Comparison of ENCODE assay signal across 8 cellular contexts in the genomic region with DNA sequence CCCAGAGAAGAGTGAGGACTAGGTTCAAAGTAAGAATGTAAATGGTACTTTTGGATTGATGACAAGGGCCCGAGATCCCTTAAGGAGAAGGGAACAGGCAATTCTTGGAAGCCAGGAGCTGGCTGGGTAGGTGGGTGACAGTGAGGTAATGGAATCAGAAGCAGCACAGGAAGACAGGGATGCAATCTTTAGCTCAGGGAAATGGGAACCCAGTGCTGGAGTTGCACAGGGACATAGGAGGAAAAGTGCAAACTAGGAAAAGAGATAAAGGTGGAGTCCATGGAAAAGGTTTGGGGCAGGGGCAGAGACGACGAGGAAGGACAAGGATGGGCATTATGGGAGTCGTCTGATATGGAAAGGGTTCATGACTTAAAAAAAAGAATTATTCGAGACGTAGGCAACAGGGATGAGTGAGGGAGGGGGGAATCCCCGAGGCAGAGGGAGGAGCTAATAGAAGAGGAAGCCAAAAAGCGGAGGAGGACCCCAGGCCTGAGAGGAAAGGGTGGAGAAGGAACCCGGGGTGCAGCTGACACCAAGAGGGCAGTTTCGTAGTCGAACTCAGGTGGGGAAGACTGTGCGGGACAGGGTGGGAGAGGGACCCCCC. TPM values are rescaled to one million over a fixed set of nuclear protein-coding genes. Genes with fewer than 3 reads are reported as not detected.
A peak's percentile ranks its signal among the peaks of the same experiment; 100 is the strongest.
DNase-seq lines count a peak whose midpoint lies in the region; ATAC-seq, FAIRE-seq and TF ChIP-seq lines count a peak whose summit lies in the region.

No MANE protein-coding gene starts in this region.

- ATAC-seq in A549, result peak; percentile 35 to 50
- peak; percentile 63 for ATAC-seq in HG02885 (IDR thresholded peaks at IDR 0.05; ENCODE audit: poor library complexity, unreplicated experiment)
- peak; percentile 68 for ATAC-seq in Right ventricle myocardium superior (ENCODE audit: poor library complexity)
- ATAC-seq in aorta (ENCODE audit: low FRiP score), result peak; percentile 82

- CTCF ChIA-PET in A549 (lab: Yijun Ruan, JAX), result interaction anchor here (0.9 to 42.1 kb wide), 8 partner anchors 11 to 80 kb away, joined by 3 to 831 read pairs (median 12); no protein-coding TSS in a partner anchor

- peak overlapping the region; percentile 92 to 95 for H3K27ac ChIP-seq in A549
- peak overlapping the region; percentile 77 for H3K27ac ChIP-seq in OCI-LY3 (ENCODE audit: low read length)
- H3K27ac ChIP-seq in trophoblast cell (ENCODE audit: low read depth, low read length), result peak overlapping the region; percentile 78
- peak overlapping the region; percentile 59 to 73 for H3K27ac ChIP-seq in aorta (ENCODE audit: low read depth in 1 of 2, low read length in 2 of 2)

- H2AFZ ChIP-seq in OCI-LY3 (ENCODE audit: low read depth, low read length), result peak overlapping the region; percentile 37; the same call in 1 of the 2 replicates
- H2AFZ ChIP-seq in trophoblast cell (ENCODE audit: insufficient read depth, low read length, poor library complexity), result peak overlapping the region; percentile 71

- peak overlapping the region; percentile 81 for H2BK5ac ChIP-seq in trophoblast cell (ENCODE audit: low read depth, low read length, poor library complexity)

- POLR2A ChIA-PET in A549 (lab: Yijun Ruan, JAX), result interaction anchor here (0.7 to 2.6 kb wide), 5 partner anchors 10 to 127 kb away, joined by 5 to 13 read pairs (median 8); a partner anchor contains a TSS

- peak overlapping the region; percentile 91 for H2AK5ac ChIP-seq in trophoblast cell (ENCODE audit: low read length)

- peak overlapping the region; percentile 33 for H3K18ac ChIP-seq in trophoblast cell (ENCODE audit: low read length)

- H2BK12ac ChIP-seq in trophoblast cell (ENCODE audit: low read length), result peak overlapping the region; percentile 8

- no peaks in the 10 kb centered on the region for H3K9me3 ChIP-seq in A549
- H3K9me3 ChIP-seq in OCI-LY3 (ENCODE audit: insufficient read depth, low read length), result no peaks in the 10 kb centered on the region
- H3K9me3 ChIP-seq in trophoblast cell (ENCODE audit: insufficient read depth, low read depth, low read length), result peaks cover 2% of the 10 kb centered on the region
- no peaks in the 10 kb centered on the region for H3K9me3 ChIP-seq in aorta (ENCODE audit: control insufficient read depth, low read length)

- DNase-seq in A549 (ENCODE audit: low read depth in 1 of 2, low spot score in 1 of 2), result peak; percentile 16 to 52
- peak; percentile 68 for DNase-seq in GM12891 (ENCODE audit: insufficient read length, low spot score)
- DNase-seq in Right ventricle myocardium superior, result peak; percentile 59
- DNase-seq in trophoblast cell, result peak in 1 of 2 donors; percentile 49
- peak; percentile 79 to 80 for DNase-seq in aorta

- H3K4me1 Mint-ChIP-seq in activated naive CD4-positive, alpha-beta T cell treated with anti-CD3 and anti-CD28 coated beads, Interleukin-2, amount 50 U/mL, for 24 hours, result peaks cover 41% of the 10 kb centered on the region

- H3K27me3 ChIP-seq in OCI-LY3 (ENCODE audit: low read depth, low read length) (no peaks in the 10 kb centered on the region), trophoblast cell (ENCODE audit: insufficient read depth, low read length) (no peaks in the 10 kb centered on the region), aorta (ENCODE audit: control insufficient read depth in 1 of 2, insufficient read depth in 2 of 2, low read length in 1 of 2) (no peaks in the 10 kb centered on the region)

- no peak for TF ChIP-seq EP300 in A549 (IDR thresholded peaks at IDR 0.05)

- H3K36me3 ChIP-seq in OCI-LY3 (replicated peaks; ENCODE audit: low read depth, low read length) (peaks cover 27% of the 10 kb centered on the region), trophoblast cell (ENCODE audit: control insufficient read depth in 1 of 2, insufficient read depth in 2 of 2, low read length in 2 of 2) (peaks cover 8 to 10% of the 10 kb centered on the region in 2 experiments), aorta (ENCODE audit: control insufficient read depth in 1 of 2, insufficient read depth in 2 of 2, low read length in 1 of 2) (peaks cover 0 to 4% of the 10 kb centered on the region in 2 donors)

- intact Hi-C loops in Right ventricle myocardium superior (cut with DNase I), result no loop called here
- intact Hi-C loops in aorta (cut with DNase I), result loop anchor here in 1 of 2 donors (1.0 to 5.0 kb wide), 2 partner anchors 15 to 44 kb away; a partner anchor contains a TSS

- H3K4me1 ChIP-seq in A549 (peaks cover 17% of the 10 kb centered on the region), OCI-LY3 (ENCODE audit: low read length) (peaks cover 20% of the 10 kb centered on the region), trophoblast cell (ENCODE audit: control insufficient read depth in 1 of 2, insufficient read depth in 2 of 2, low read length in 2 of 2) (peaks cover 10 to 18% of the 10 kb centered on the region in 2 experiments), aorta (ENCODE audit: control insufficient read depth in 1 of 2, insufficient read depth in 2 of 2, low read length in 2 of 2) (peaks cover 0 to 2% of the 10 kb centered on the region in 2 donors)

- H3K4me3 Mint-ChIP-seq in activated naive CD4-positive, alpha-beta T cell treated with anti-CD3 and anti-CD28 coated beads, Interleukin-2, amount 50 U/mL, for 24 hours, result peak overlapping the region; percentile 96

- no peaks in the 10 kb centered on the region for H4K20me1 ChIP-seq in OCI-LY3 (ENCODE audit: insufficient read depth, low read length)

- no peak overlapping the region for H3K23ac ChIP-seq in trophoblast cell (ENCODE audit: low read length)

- no peaks in the 10 kb centered on the region for H3K9me3 Mint-ChIP-seq in activated naive CD4-positive, alpha-beta T cell treated with anti-CD3 and anti-CD28 coated beads, Interleukin-2, amount 50 U/mL, for 24 hours

- no peak for TF ChIP-seq CTCF in A549 (IDR thresholded peaks at IDR 0.05)
- TF ChIP-seq CTCF in OCI-LY3 (IDR thresholded peaks at IDR 0.05; ENCODE audit: low read depth, low read length), result no peak

- H3K27me3 Mint-ChIP-seq in activated naive CD4-positive, alpha-beta T cell treated with anti-CD3 and anti-CD28 coated beads, Interleukin-2, amount 50 U/mL, for 24 hours, result no peaks in the 10 kb centered on the region

- peak overlapping the region; percentile 84 for H3K4me3 ChIP-seq in A549
- H3K4me3 ChIP-seq in OCI-LY3 (ENCODE audit: low read length), result peak overlapping the region; percentile 93
- peak overlapping the region; percentile 70 for H3K4me3 ChIP-seq in trophoblast cell (ENCODE audit: low read depth, low read length)
- H3K4me3 ChIP-seq in aorta (ENCODE audit: low read length in 2 of 2), result peak overlapping the region; percentile 85 to 93

- peaks cover 11% of the 10 kb centered on the region for H3K79me1 ChIP-seq in trophoblast cell (ENCODE audit: low read length)

- no peak for TF ChIP-seq RAD21 in A549 (conservative IDR thresholded peaks at IDR 0.05 in 1 of 2, IDR thresholded peaks at IDR 0.05 in 1 of 2)

- H3K79me2 ChIP-seq in OCI-LY3 (ENCODE audit: low read length) (peaks cover 37% of the 10 kb centered on the region), trophoblast cell (ENCODE audit: control insufficient read depth, insufficient read depth, low read length, poor library complexity) (peaks cover 7% of the 10 kb centered on the region)

- H3K27ac Mint-ChIP-seq in activated naive CD4-positive, alpha-beta T cell treated with anti-CD3 and anti-CD28 coated beads, Interleukin-2, amount 50 U/mL, for 24 hours, result peak overlapping the region; percentile 93

- H3K9ac ChIP-seq in OCI-LY3 (ENCODE audit: low read length) (peak overlapping the region; percentile 84), trophoblast cell (ENCODE audit: low read length) (peak overlapping the region; percentile 84)

- H3K4me2 ChIP-seq in A549 (peak overlapping the region; percentile 97), OCI-LY3 (ENCODE audit: low read length) (peak overlapping the region; percentile 98), trophoblast cell (ENCODE audit: low read length) (peak overlapping the region; percentile 91)

- peak overlapping the region; percentile 85 for H3K14ac ChIP-seq in trophoblast cell (ENCODE audit: low read length)

- H4K12ac ChIP-seq in trophoblast cell (ENCODE audit: low read depth, low read length), result peak overlapping the region; percentile 37

- WGBS in A549 (ENCODE audit: missing lambda C conversion rate), result 4% methylated on average over 12 of the region's 12 CpGs
- WGBS in trophoblast cell (ENCODE audit: extremely low coverage, insufficient coverage, insufficient read length), result no CpG with 5 or more reads among the region's 12 CpGs
- 0% methylated on average over 10 to 12 of the region's 12 CpGs for WGBS in aorta, 2 donors

- FAIRE-seq in A549 (lab: Jason Lieb, UNC) (no peak), GM12891 (lab: Jason Lieb, UNC) (peak; percentile 82)

- peak overlapping the region; percentile 79 for H4K91ac ChIP-seq in trophoblast cell (ENCODE audit: low read depth, low read length)

- no peaks in the 10 kb centered on the region for H3K36me3 Mint-ChIP-seq in activated naive CD4-positive, alpha-beta T cell treated with anti-CD3 and anti-CD28 coated beads, Interleukin-2, amount 50 U/mL, for 24 hours

- H4K8ac ChIP-seq in trophoblast cell (ENCODE audit: low read depth, low read length), result peak overlapping the region; percentile 57

- H2BK120ac ChIP-seq in trophoblast cell (ENCODE audit: insufficient read depth, low read length, poor library complexity), result peak overlapping the region; percentile 63

- TF ChIP-seq POLR2A in A549 (IDR thresholded peaks at IDR 0.05; ENCODE audit: low read length), result no peak
- TF ChIP-seq POLR2A in GM12891 (IDR thresholded peaks at IDR 0.05; ENCODE audit: low read depth, low read length), result peak; percentile 86

- H3K4ac ChIP-seq in trophoblast cell (ENCODE audit: low read depth, low read length), result peak overlapping the region; percentile 97

RNA-seq across cellular contexts. Expression of a gene that starts 0.5 kb away (rescaled TPM):
- 34.4 and 37.7 TPM in 2 replicates for polyA plus RNA-seq in A549 (2011; rRNA removed)
- polyA plus RNA-seq in A549 (2012; cell fraction: cytosol; rRNA removed), result 32.3 and 37.4 TPM in 2 replicates
- 37.4 and 40.0 TPM in 2 replicates for polyA plus RNA-seq in A549 (2012; cell fraction: nucleus; rRNA removed)
- 26.3 to 27.6 TPM (median 26.8 TPM) in 3 replicates for polyA plus RNA-seq in A549 (2017; fragmentation: RNase III; extraction: RNeasy Plus Mini Kit Qiagen cat#74134 plus additional on column Dnase treatment)
- 78.2 and 106 TPM in 2 replicates for polyA minus RNA-seq in A549 (2011; rRNA and poly(A)+ RNA removed)
- polyA plus RNA-seq in GM12891 (2012; ENCODE audit: low read depth, missing spikeins), result 34.5 TPM
- 41.0 TPM for total RNA-seq in Right ventricle myocardium superior
- 32.5 and 35.5 TPM in 2 replicates for polyA plus RNA-seq in trophoblast cell (2013)
- 10 to 100 TPM; 49.0 to 60.9 TPM for total RNA-seq in aorta
- 10 to 100 TPM; 12.9 to 41.4 TPM for polyA plus RNA-seq in aorta

RNA-seq across cellular contexts. Expression of a gene that starts 20.3 kb away (rescaled TPM):
- polyA plus RNA-seq in A549 (2011; rRNA removed) (55.9 and 70.0 TPM in 2 replicates), A549 (2017; fragmentation: RNase III; extraction: RNeasy Plus Mini Kit Qiagen cat#74134 plus additional on column Dnase treatment) (49.7 to 60.1 TPM (median 59.2 TPM) in 3 replicates), aorta (10 to 100 TPM; 14.3 to 26.3 TPM)
- polyA plus RNA-seq in A549 (2012; cell fraction: cytosol; rRNA removed), result 20.8 and 28.8 TPM in 2 replicates
- 42.8 and 52.1 TPM in 2 replicates for polyA plus RNA-seq in A549 (2012; cell fraction: nucleus; rRNA removed)
- 105 and 132 TPM in 2 replicates for polyA minus RNA-seq in A549 (2011; rRNA and poly(A)+ RNA removed)
- 107 TPM for polyA plus RNA-seq in GM12891 (2012; ENCODE audit: low read depth, missing spikeins)
- total RNA-seq in Right ventricle myocardium superior (16.3 TPM), aorta (10 to 100 TPM; 38.0 to 51.6 TPM)
- polyA plus RNA-seq in trophoblast cell (2013), result 21.0 and 23.2 TPM in 2 replicates

RNA-seq across cellular contexts. Expression of a gene that starts 44.6 kb away (rescaled TPM):
- 14.0 and 14.3 TPM in 2 replicates for polyA plus RNA-seq in A549 (2011; rRNA removed)
- polyA plus RNA-seq in A549 (2012; cell fraction: cytosol; rRNA removed), result 12.8 and 19.3 TPM in 2 replicates
- 34.6 and 46.3 TPM in 2 replicates for polyA plus RNA-seq in A549 (2012; cell fraction: nucleus; rRNA removed)
- 16.3 to 18.4 TPM (median 17.5 TPM) in 3 replicates for polyA plus RNA-seq in A549 (2017; fragmentation: RNase III; extraction: RNeasy Plus Mini Kit Qiagen cat#74134 plus additional on column Dnase treatment)
- 52.0 and 52.8 TPM in 2 replicates for polyA minus RNA-seq in A549 (2011; rRNA and poly(A)+ RNA removed)
- 16.8 TPM for polyA plus RNA-seq in GM12891 (2012; ENCODE audit: low read depth, missing spikeins)
- total RNA-seq in Right ventricle myocardium superior, result 12.4 TPM
- polyA plus RNA-seq in trophoblast cell (2013), result 17.2 and 18.9 TPM in 2 replicates
- 10 to 100 TPM; 18.4 to 24.0 TPM for total RNA-seq in aorta
- polyA plus RNA-seq in aorta, result 1 to 10 TPM; 7.7 to 9.6 TPM

RNA-seq across cellular contexts. Expression of a gene that starts 45.8 kb away (rescaled TPM):
- polyA plus RNA-seq in A549 (2011; rRNA removed), result 28.6 and 35.4 TPM in 2 replicates
- 19.1 and 19.4 TPM in 2 replicates for polyA plus RNA-seq in A549 (2012; cell fraction: cytosol; rRNA removed)
- 64.4 and 65.2 TPM in 2 replicates for polyA plus RNA-seq in A549 (2012; cell fraction: nucleus; rRNA removed)
- polyA plus RNA-seq in A549 (2017; fragmentation: RNase III; extraction: RNeasy Plus Mini Kit Qiagen cat#74134 plus additional on column Dnase treatment), result 9.0 to 12.8 TPM (median 12.6 TPM) in 3 replicates
- 29.6 and 37.7 TPM in 2 replicates for polyA minus RNA-seq in A549 (2011; rRNA and poly(A)+ RNA removed)
- not detected for polyA plus RNA-seq in GM12891 (2012; ENCODE audit: low read depth, missing spikeins)
- 119 TPM for total RNA-seq in Right ventricle myocardium superior
- 5.4 and 5.9 TPM in 2 replicates for polyA plus RNA-seq in trophoblast cell (2013)
- total RNA-seq in aorta, result 10 to 100 TPM; 24.5 to 66.3 TPM
- polyA plus RNA-seq in aorta, result 100 to 1,000 TPM in 1 of 2 donors, 10 to 100 TPM in 1; 48.3 to 171 TPM
